Comparison of ENCODE assay signal across 18 cellular contexts in the genomic region with DNA sequence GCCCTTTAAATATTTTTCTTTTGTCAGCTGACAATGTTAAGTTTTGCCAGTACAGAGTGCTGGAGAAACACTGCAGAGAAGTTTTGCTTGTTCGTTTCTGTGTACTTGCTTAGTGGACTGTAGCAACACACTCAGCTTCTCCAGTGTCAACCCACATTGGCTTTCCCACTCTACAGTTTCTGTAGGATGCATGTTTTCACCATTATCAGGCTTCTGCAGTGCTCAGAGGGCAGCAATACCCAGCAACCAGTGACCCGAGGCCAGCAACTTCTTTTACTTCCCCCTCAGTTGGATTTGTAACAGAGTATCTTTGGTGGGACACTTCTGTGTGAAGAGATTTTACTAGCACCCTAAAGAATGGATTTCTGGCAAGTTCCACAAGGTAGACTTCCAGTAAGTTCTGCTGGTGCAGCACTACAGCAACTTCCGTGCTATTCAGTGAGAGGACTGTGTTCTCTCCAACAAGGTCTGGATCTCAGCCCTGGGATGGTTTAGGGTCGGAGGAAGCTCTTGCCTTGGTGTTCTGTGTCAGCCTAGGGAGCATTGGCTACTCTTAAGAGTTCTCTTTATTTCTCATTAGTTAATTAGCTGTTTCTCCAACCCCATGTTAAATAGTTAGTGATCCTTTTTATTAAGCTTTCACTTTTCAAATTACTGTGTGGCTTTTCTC.
DNase-seq lines count a peak whose midpoint lies in the region; ATAC-seq and TF ChIP-seq lines count a peak whose summit lies in the region.
"Had no signal": no experiment of that assay in that cellular context is flagged by ENCODE, and none has a peak within 500 bp of the region (broad histone marks: within the 10 kb centered on the region; RNA-seq: fewer than 3 reads in every experiment).

No MANE protein-coding gene starts in this region.

- H3K27ac Mint-ChIP-seq in HFFc6 = peak overlapping the region; percentile 20; the same call in 1 of the 2 replicates
- no peak overlapping the region for H3K27ac Mint-ChIP-seq in naive thymus-derived CD8-positive, alpha-beta T cell
- H3K27ac Mint-ChIP-seq: mesothelial cell of epicardium; stimulated activated naive CD8-positive, alpha-beta T cell treated with anti-CD3 and anti-CD28 coated beads, Interleukin-15, Interleukin-2, amounts not matched to agents 100 ng/mL and 50 ng/mL, for 24 hours had no signal

- DNase-seq in HFFc6 (no peak), kidney glomerular epithelial cell (lab: John Stamatoyannopoulos, UW) (peak; percentile 19), substantia nigra (lab: John Stamatoyannopoulos, UW) (peak in 1 of 49 donors; percentile 33), NCI-H345 treated with DMSO at 0.1 percent for 48 hours (lab: John Stamatoyannopoulos, UW; ENCODE audit: unreplicated experiment) (no peak)
- no peak for DNase-seq in naive thymus-derived CD8-positive, alpha-beta T cell
- DNase-seq in activated CD4-positive, alpha-beta T cell treated with anti-CD3 and anti-CD28 coated beads, Interleukin-2, amount 50 U/mL, for 4 hours = no peak
- DNase-seq: activated effector memory CD4-positive, alpha-beta T cell treated with Interleukin-2 at 50 U/mL for 16 hours; DMS79 treated with DMSO at 0.1 percent for 48 hours; gastrocnemius medialis; KG1; NCI-H1417 treated with DMSO at 0.1 percent for 48 hours; pancreas; spleen had no signal

- peaks cover 5% of the 10 kb centered on the region; the same call in 1 of the 2 replicates for H3K36me3 Mint-ChIP-seq in HFFc6 (ENCODE audit: low read depth)
- peaks cover 3 to 41% (median 21%) of the 10 kb centered on the region in 3 donors for H3K36me3 Mint-ChIP-seq in naive thymus-derived CD8-positive, alpha-beta T cell

- H3K27ac ChIP-seq in angular gyrus (ENCODE audit: low read depth, low read length) = peak overlapping the region; percentile 53
- peak overlapping the region; percentile 67 for H3K27ac ChIP-seq in substantia nigra (ENCODE audit: low read depth, low read length, poor library complexity, severe bottlenecking)
- H3K27ac ChIP-seq: breast epithelium, gastrocnemius medialis, pancreas, spleen had no signal

- ATAC-seq in naive thymus-derived CD8-positive, alpha-beta T cell = no peak
- ATAC-seq: gastrocnemius medialis, SK-N-SH treated with all-trans-retinoic acid at 6 μM for 48 hours had no signal

- H3K4me3 Mint-ChIP-seq in HFFc6 = no peak overlapping the region
- H3K4me3 Mint-ChIP-seq in naive thymus-derived CD8-positive, alpha-beta T cell = no peak overlapping the region
- H3K4me3 Mint-ChIP-seq: mesothelial cell of epicardium; stimulated activated naive CD8-positive, alpha-beta T cell treated with anti-CD3 and anti-CD28 coated beads, Interleukin-15, Interleukin-2, amounts not matched to agents 100 ng/mL and 50 ng/mL, for 24 hours had no signal

- H3K27me3 Mint-ChIP-seq in HFFc6 (ENCODE audit: insufficient read depth) = no peaks in the 10 kb centered on the region; the same call in 1 of the 2 replicates
- H3K27me3 Mint-ChIP-seq in naive thymus-derived CD8-positive, alpha-beta T cell = no peaks in the 10 kb centered on the region
- H3K27me3 Mint-ChIP-seq: stimulated activated naive CD8-positive, alpha-beta T cell treated with anti-CD3 and anti-CD28 coated beads, Interleukin-15, Interleukin-2, amounts not matched to agents 100 ng/mL and 50 ng/mL, for 24 hours had no signal

- no peak for TF ChIP-seq CTCF in HFFc6 (IDR thresholded peaks at IDR 0.05)

- no peaks in the 10 kb centered on the region for H3K9me3 Mint-ChIP-seq in HFFc6
- H3K9me3 Mint-ChIP-seq in naive thymus-derived CD8-positive, alpha-beta T cell = no peaks in the 10 kb centered on the region
- H3K9me3 Mint-ChIP-seq: stimulated activated naive CD8-positive, alpha-beta T cell treated with anti-CD3 and anti-CD28 coated beads, Interleukin-15, Interleukin-2, amounts not matched to agents 100 ng/mL and 50 ng/mL, for 24 hours had no signal

- POLR2A ChIA-PET in naive thymus-derived CD8-positive, alpha-beta T cell (lab: Charles Lee) = interaction anchor here (0.7 kb wide), 1 partner anchor 12 kb away, joined by 3 read pairs; no protein-coding TSS in a partner anchor

- peaks cover 67% of the 10 kb centered on the region for H3K4me1 Mint-ChIP-seq in HFFc6 (ENCODE audit: low read depth)
- peaks cover 32 to 76% (median 73%) of the 10 kb centered on the region in 4 donors for H3K4me1 Mint-ChIP-seq in naive thymus-derived CD8-positive, alpha-beta T cell
